ENCODE assay signal across 8 cellular contexts in the genomic region with DNA sequence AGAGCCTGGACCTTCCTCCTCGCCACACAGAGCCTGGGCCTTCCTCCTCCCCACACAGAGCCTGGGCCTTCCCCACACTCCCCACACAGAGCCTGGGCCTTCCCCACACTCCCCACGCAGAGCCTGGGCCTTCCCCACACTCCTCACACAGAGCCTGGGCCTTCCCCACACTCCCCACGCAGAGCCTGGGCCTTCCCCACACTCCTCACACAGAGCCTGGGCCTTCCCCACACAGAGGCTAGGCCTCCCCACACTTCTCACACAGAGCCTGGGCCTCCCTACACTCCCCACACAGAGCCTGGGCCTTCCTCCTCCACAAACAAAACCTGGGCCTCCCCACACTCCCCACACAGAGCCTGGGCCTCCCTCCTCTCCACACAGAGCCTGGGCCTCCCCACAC. TPM values are rescaled to one million over a fixed set of nuclear protein-coding genes. Genes with fewer than 3 reads are reported as not detected.
A peak's percentile ranks its signal among the peaks of the same experiment; 100 is the strongest.
DNase-seq lines count a peak whose midpoint lies in the region; ATAC-seq and TF ChIP-seq lines count a peak whose summit lies in the region.
"Not testable (repeated sequence)": the region's sequence is repeated elsewhere in the genome, so short reads cannot be mapped to it uniquely, and the experiment has no call there.
"Had no signal": no experiment of that assay in that cellular context is flagged by ENCODE, and none has a peak within 500 bp of the region (broad histone marks: within the 10 kb centered on the region; RNA-seq: fewer than 3 reads in every experiment).

No MANE protein-coding gene starts in this region.

- H3K36me3 ChIP-seq in BLaER1 treated with 17β-estradiol and CSF1 and Interleukin-3, amounts not matched to agents 10 nM and 100 nM = not testable (repeated sequence)

- 0 out of 22 replicates have a peak, but pooled peaks cover 0 to 11% (median 0%) of the 10 kb centered on the region in 11 experiments for H3K27me3 ChIP-seq in BLaER1 treated with 17β-estradiol and CSF1 and Interleukin-3, amounts not matched to agents 10 nM and 100 nM

- H3K4me1 Mint-ChIP-seq in activated T-cell treated with anti-CD3 and anti-CD28 coated beads, Interleukin-2, amount 50 U/mL, for 4 hours (ENCODE audit: low read depth); chondrocyte (ENCODE audit: low read depth): not testable (repeated sequence)
- peaks cover 25% of the 10 kb centered on the region for H3K4me1 Mint-ChIP-seq in activated naive CD4-positive, alpha-beta T cell treated with anti-CD3 and anti-CD28 coated beads for 36 hours (ENCODE audit: low read depth)
- H3K4me1 Mint-ChIP-seq in stimulated activated naive CD8-positive, alpha-beta T cell treated with anti-CD3 and anti-CD28 coated beads, Interleukin-15, Interleukin-2, amounts not matched to agents 100 ng/mL and 50 ng/mL, for 24 hours (ENCODE audit: low read depth) = peaks cover 26% of the 10 kb centered on the region

- H4K20me1 ChIP-seq in BLaER1 treated with 17β-estradiol and CSF1 and Interleukin-3, amounts not matched to agents 10 nM and 100 nM = not testable (repeated sequence)

- H3K4me3 Mint-ChIP-seq in activated T-cell treated with anti-CD3 and anti-CD28 coated beads, Interleukin-2, amount 50 U/mL, for 4 hours; activated naive CD4-positive, alpha-beta T cell treated with anti-CD3 and anti-CD28 coated beads for 36 hours; chondrocyte (ENCODE audit: unreplicated experiment); stimulated activated naive CD8-positive, alpha-beta T cell treated with anti-CD3 and anti-CD28 coated beads, Interleukin-15, Interleukin-2, amounts not matched to agents 100 ng/mL and 50 ng/mL, for 24 hours: not testable (repeated sequence)

- CTCF ChIA-PET in activated naive CD4-positive, alpha-beta T cell treated with anti-CD3 and anti-CD28 coated beads for 36 hours (lab: Charles Lee) = not testable (repeated sequence)

- not testable (repeated sequence) for H3K27me3 Mint-ChIP-seq in activated T-cell treated with anti-CD3 and anti-CD28 coated beads, Interleukin-2, amount 50 U/mL, for 4 hours (ENCODE audit: low read depth); activated naive CD4-positive, alpha-beta T cell treated with anti-CD3 and anti-CD28 coated beads for 36 hours (ENCODE audit: low read depth); chondrocyte (ENCODE audit: low read depth); stimulated activated naive CD8-positive, alpha-beta T cell treated with anti-CD3 and anti-CD28 coated beads, Interleukin-15, Interleukin-2, amounts not matched to agents 100 ng/mL and 50 ng/mL, for 24 hours

- H3K27ac Mint-ChIP-seq in activated naive CD4-positive, alpha-beta T cell treated with anti-CD3 and anti-CD28 coated beads for 36 hours = peak overlapping the region; percentile 56
- not testable (repeated sequence) for H3K27ac Mint-ChIP-seq in chondrocyte (ENCODE audit: unreplicated experiment)
- peak overlapping the region; percentile 21 for H3K27ac Mint-ChIP-seq in stimulated activated naive CD8-positive, alpha-beta T cell treated with anti-CD3 and anti-CD28 coated beads, Interleukin-15, Interleukin-2, amounts not matched to agents 100 ng/mL and 50 ng/mL, for 24 hours

- H3K4me3 ChIP-seq in BLaER1 treated with 17β-estradiol and CSF1 and Interleukin-3, amounts not matched to agents 10 nM and 100 nM = not testable (repeated sequence)

- intact Hi-C loops in activated naive CD4-positive, alpha-beta T cell treated with anti-CD3 and anti-CD28 coated beads for 36 hours (cut with micrococcal nuclease) = loop anchor here (1.0 to 10.0 kb wide), 4 partner anchors 32 to 464 kb away; a partner anchor contains a TSS

- not testable (repeated sequence) for H3K4me2 ChIP-seq in BLaER1 treated with 17β-estradiol and CSF1 and Interleukin-3, amounts not matched to agents 10 nM and 100 nM

- H3K36me3 Mint-ChIP-seq in activated T-cell treated with anti-CD3 and anti-CD28 coated beads, Interleukin-2, amount 50 U/mL, for 4 hours (ENCODE audit: insufficient read depth); activated naive CD4-positive, alpha-beta T cell treated with anti-CD3 and anti-CD28 coated beads for 36 hours (ENCODE audit: low read depth); chondrocyte (ENCODE audit: low read depth); stimulated activated naive CD8-positive, alpha-beta T cell treated with anti-CD3 and anti-CD28 coated beads, Interleukin-15, Interleukin-2, amounts not matched to agents 100 ng/mL and 50 ng/mL, for 24 hours (ENCODE audit: low read depth): not testable (repeated sequence)

- not testable (repeated sequence) for H3K9me3 ChIP-seq in BLaER1 treated with 17β-estradiol and CSF1 and Interleukin-3, amounts not matched to agents 10 nM and 100 nM (replicated peaks in 1 of 11)

- DNase-seq in activated CD4-positive, alpha-beta T cell treated with anti-CD3 and anti-CD28 coated beads for 48 hours = peak; percentile 20
- not testable (repeated sequence) for DNase-seq in activated T-cell treated with anti-CD3 and anti-CD28 coated beads, Interleukin-2, amount 50 U/mL, for 4 hours
- peak; percentile 75 for DNase-seq in activated naive CD4-positive, alpha-beta T cell treated with anti-CD3 and anti-CD28 coated beads for 36 hours
- peak; percentile 24 for DNase-seq in chondrocyte (ENCODE audit: low spot score)
- DNase-seq in stimulated activated CD4-positive, alpha-beta T cell treated with anti-CD3 and anti-CD28 coated beads, Interleukin-15, amount 100 ng/mL, for 24 hours = peak; percentile 32

- H3K9me3 Mint-ChIP-seq in activated T-cell treated with anti-CD3 and anti-CD28 coated beads, Interleukin-2, amount 50 U/mL, for 4 hours; activated naive CD4-positive, alpha-beta T cell treated with anti-CD3 and anti-CD28 coated beads for 36 hours; chondrocyte (ENCODE audit: low read depth); stimulated activated naive CD8-positive, alpha-beta T cell treated with anti-CD3 and anti-CD28 coated beads, Interleukin-15, Interleukin-2, amounts not matched to agents 100 ng/mL and 50 ng/mL, for 24 hours: not testable (repeated sequence)

- H3K27ac ChIP-seq in BLaER1 treated with 17β-estradiol and CSF1 and Interleukin-3, amounts not matched to agents 10 nM and 100 nM = peak overlapping the region in 5 of 11 experiments; percentile 63 to 83 (median 74); a peak in 8 of 22 replicates

- H3K4me1 ChIP-seq in BLaER1 treated with 17β-estradiol and CSF1 and Interleukin-3, amounts not matched to agents 10 nM and 100 nM = peaks cover 0 to 36% (median 14%) of the 10 kb centered on the region in 10 experiments; a peak in 13 of 20 replicates

- H3K9ac ChIP-seq in BLaER1 treated with 17β-estradiol and CSF1 and Interleukin-3, amounts not matched to agents 10 nM and 100 nM = peak overlapping the region in 6 of 11 experiments; percentile 44 to 83 (median 70); a peak in 9 of 22 replicates

- ATAC-seq in activated T-cell treated with anti-CD3 and anti-CD28 coated beads, Interleukin-2, amount 50 U/mL, for 4 hours = peak; percentile 27 to 44

- TF ChIP-seq CTCF in chondrocyte (IDR thresholded peaks at IDR 0.05) = not testable (repeated sequence)

RNA-seq across cellular contexts. Expression of a gene that starts 11.7 kb away (rescaled TPM):
- total RNA-seq in activated T-cell treated with anti-CD3 and anti-CD28 coated beads, Interleukin-2, amount 50 U/mL, for 4 hours = under 1 TPM; 0.22 to 0.53 (median 0.42) TPM
- total RNA-seq in activated naive CD4-positive, alpha-beta T cell treated with anti-CD3 and anti-CD28 coated beads for 36 hours = not detected
- 0.49 to 0.92 TPM (median 0.89 TPM) in 3 replicates for total RNA-seq in chondrocyte
- total RNA-seq: Caco-2 had no signal
